20 cellular contexts compared by ENCODE assay signal in genomic region chr7:50366311-50366710, GRCh38.
DNase-seq lines count a peak whose midpoint lies in the region; ATAC-seq and TF ChIP-seq lines count a peak whose summit lies in the region.
"Had no signal": no experiment of that assay in that cellular context is flagged by ENCODE, and none has a peak within 500 bp of the region (broad histone marks: within the 10 kb centered on the region; RNA-seq: fewer than 3 reads in every experiment).

No MANE protein-coding gene starts in this region.

- CTCF ChIA-PET in activated CD4-positive, alpha-beta T cell treated with anti-CD3 and anti-CD28 coated beads for 36 hours (lab: Charles Lee) = interaction anchor here (0.7 to 13.7 kb wide), 17 partner anchors 9 to 273 kb away, joined by 3 to 214 read pairs (median 15); partner anchors contain the start of gene ZPBP
- CTCF ChIA-PET in CD8-positive, alpha-beta memory T cell (lab: Charles Lee) = interaction anchor here (0.8 to 40.0 kb wide), 14 partner anchors 7 to 224 kb away, joined by 3 to 815 read pairs (median 7); partner anchors contain the start of gene IKZF1
- CTCF ChIA-PET in activated CD4-positive, alpha-beta memory T cell treated with anti-CD3 and anti-CD28 coated beads, Interleukin-2, amount 10 ng/mL, durations not matched to agents 7 days and 5 days (lab: Charles Lee) = interaction anchor here (0.9 to 12.1 kb wide), 15 partner anchors 10 to 224 kb away, joined by 3 to 177 read pairs (median 5); no protein-coding TSS in a partner anchor

- H3K27ac ChIP-seq in CD8-positive, alpha-beta memory T cell (ENCODE audit: low read depth, low read length) = no peak overlapping the region
- H3K27ac ChIP-seq: BLaER1 treated with 17β-estradiol and CSF1 and Interleukin-3, amounts not matched to agents 10 nM and 100 nM; cardiac muscle cell; sigmoid colon; stomach had no signal

- H3K36me3 ChIP-seq in CD8-positive, alpha-beta memory T cell (ENCODE audit: insufficient read depth, low read length) = peaks cover 40% of the 10 kb centered on the region
- H3K36me3 ChIP-seq: cardiac muscle cell, sigmoid colon had no signal

- H3K4me1 Mint-ChIP-seq in activated CD4-positive, alpha-beta T cell treated with anti-CD3 and anti-CD28 coated beads for 36 hours = peaks cover 95% of the 10 kb centered on the region
- peaks cover 93 to 100% (median 98%) of the 10 kb centered on the region in 3 donors for H3K4me1 Mint-ChIP-seq in CD8-positive, alpha-beta memory T cell
- peaks cover 97% of the 10 kb centered on the region for H3K4me1 Mint-ChIP-seq in activated CD4-positive, alpha-beta memory T cell treated with anti-CD3 and anti-CD28 coated beads, Interleukin-2, amount 10 ng/mL, durations not matched to agents 7 days and 5 days
- peaks cover 48% of the 10 kb centered on the region for H3K4me1 Mint-ChIP-seq in memory B cell

- peaks cover 86% of the 10 kb centered on the region for H3K36me3 Mint-ChIP-seq in activated CD4-positive, alpha-beta T cell treated with anti-CD3 and anti-CD28 coated beads for 36 hours (ENCODE audit: low read depth)
- H3K36me3 Mint-ChIP-seq in CD8-positive, alpha-beta memory T cell = peaks cover 18 to 80% (median 42%) of the 10 kb centered on the region in 3 donors
- H3K36me3 Mint-ChIP-seq in activated CD4-positive, alpha-beta memory T cell treated with anti-CD3 and anti-CD28 coated beads, Interleukin-2, amount 10 ng/mL, durations not matched to agents 7 days and 5 days (ENCODE audit: low read depth) = peaks cover 89% of the 10 kb centered on the region
- peaks cover 39% of the 10 kb centered on the region for H3K36me3 Mint-ChIP-seq in memory B cell

- no peak for ATAC-seq in activated CD4-positive, alpha-beta T cell treated with anti-CD3 and anti-CD28 coated beads for 36 hours
- ATAC-seq in memory B cell (ENCODE audit: low read depth) (no peak), GM18511 (IDR thresholded peaks at IDR 0.05; ENCODE audit: unreplicated experiment) (no peak), GM21528 (IDR thresholded peaks at IDR 0.05; ENCODE audit: low FRiP score, unreplicated experiment) (no peak)
- ATAC-seq: HCT116, PC-3 had no signal

- H3K4me3 ChIP-seq in CD8-positive, alpha-beta memory T cell (ENCODE audit: low read length) = no peak overlapping the region
- H3K4me3 ChIP-seq: BLaER1 treated with 17β-estradiol and CSF1 and Interleukin-3, amounts not matched to agents 10 nM and 100 nM; cardiac muscle cell; sigmoid colon; stomach had no signal

- intact Hi-C loops in activated CD4-positive, alpha-beta T cell treated with anti-CD3 and anti-CD28 coated beads for 36 hours (cut with DNase I, micrococcal nuclease) = loop anchor here in 1 of 2 experiments (5.0 kb wide), 1 partner anchor 34 kb away; no protein-coding TSS in a partner anchor

- no peaks in the 10 kb centered on the region for H3K9me3 ChIP-seq in CD8-positive, alpha-beta memory T cell (ENCODE audit: low read length)

- H3K27ac Mint-ChIP-seq in activated CD4-positive, alpha-beta T cell treated with anti-CD3 and anti-CD28 coated beads for 36 hours = peak overlapping the region; percentile 88
- H3K27ac Mint-ChIP-seq in CD8-positive, alpha-beta memory T cell = peak overlapping the region in 7 of 8 donors; percentile 70 to 100 (median 93)
- peak overlapping the region; percentile 82 for H3K27ac Mint-ChIP-seq in activated CD4-positive, alpha-beta memory T cell treated with anti-CD3 and anti-CD28 coated beads, Interleukin-2, amount 10 ng/mL, durations not matched to agents 7 days and 5 days
- peak overlapping the region; percentile 91 for H3K27ac Mint-ChIP-seq in memory B cell

- in situ Hi-C loops in GM13977 (cut with MboI; ENCODE audit: low pct_unique_long_range_greater_than_20kb, low sequenced_read_pairs, unreplicated experiment) = loop anchor here (10.0 to 25.0 kb wide), 2 partner anchors 62 to 229 kb away; partner anchors contain the start of gene IKZF1

- TF ChIP-seq CTCF in GM13977 (IDR thresholded peaks at IDR 0.05; ENCODE audit: extremely low read depth, insufficient read depth, missing control alignments) = no peak

- no peak for DNase-seq in activated CD4-positive, alpha-beta T cell treated with anti-CD3 and anti-CD28 coated beads for 36 hours
- no peak for DNase-seq in activated CD4-positive, alpha-beta T cell treated with anti-CD3 and anti-CD28 coated beads, Interleukin-2, amount 50 U/mL, for 4 hours
- DNase-seq in CD8-positive, alpha-beta memory T cell = no peak
- no peak for DNase-seq in activated CD4-positive, alpha-beta memory T cell treated with anti-CD3 and anti-CD28 coated beads, Interleukin-2, amount 10 ng/mL, durations not matched to agents 7 days and 5 days
- DNase-seq in memory B cell (ENCODE audit: low spot score in 2 of 2) = no peak
- no peak for DNase-seq in GM13977 (ENCODE audit: low spot score)
- DNase-seq: amygdala, IMR-90, kidney, MM.1S, NCI-H774, PC-3, sigmoid colon, stomach, T1000 had no signal

- no peaks in the 10 kb centered on the region for H3K27me3 Mint-ChIP-seq in activated CD4-positive, alpha-beta T cell treated with anti-CD3 and anti-CD28 coated beads for 36 hours
- H3K27me3 Mint-ChIP-seq in CD8-positive, alpha-beta memory T cell = no peaks in the 10 kb centered on the region
- H3K27me3 Mint-ChIP-seq in activated CD4-positive, alpha-beta memory T cell treated with anti-CD3 and anti-CD28 coated beads, Interleukin-2, amount 10 ng/mL, durations not matched to agents 7 days and 5 days = no peaks in the 10 kb centered on the region
- no peaks in the 10 kb centered on the region for H3K27me3 Mint-ChIP-seq in memory B cell

- H3K4me1 ChIP-seq in CD8-positive, alpha-beta memory T cell (ENCODE audit: insufficient read depth, low read length) = peaks cover 98% of the 10 kb centered on the region
- H3K4me1 ChIP-seq: sigmoid colon, stomach had no signal

- no peak overlapping the region for H3K4me3 Mint-ChIP-seq in activated CD4-positive, alpha-beta T cell treated with anti-CD3 and anti-CD28 coated beads for 36 hours
- peak overlapping the region; percentile 14 to 72 (median 55) for H3K4me3 Mint-ChIP-seq in CD8-positive, alpha-beta memory T cell
- peak overlapping the region; percentile 64 for H3K4me3 Mint-ChIP-seq in activated CD4-positive, alpha-beta memory T cell treated with anti-CD3 and anti-CD28 coated beads, Interleukin-2, amount 10 ng/mL, durations not matched to agents 7 days and 5 days
- H3K4me3 Mint-ChIP-seq in memory B cell = no peak overlapping the region

- H3K9me3 Mint-ChIP-seq in activated CD4-positive, alpha-beta T cell treated with anti-CD3 and anti-CD28 coated beads for 36 hours (ENCODE audit: low read depth) = no peaks in the 10 kb centered on the region
- no peaks in the 10 kb centered on the region for H3K9me3 Mint-ChIP-seq in CD8-positive, alpha-beta memory T cell
- H3K9me3 Mint-ChIP-seq in activated CD4-positive, alpha-beta memory T cell treated with anti-CD3 and anti-CD28 coated beads, Interleukin-2, amount 10 ng/mL, durations not matched to agents 7 days and 5 days = no peaks in the 10 kb centered on the region
- peaks cover 5% of the 10 kb centered on the region for H3K9me3 Mint-ChIP-seq in memory B cell

- POLR2A ChIA-PET in activated CD4-positive, alpha-beta T cell treated with anti-CD3 and anti-CD28 coated beads for 36 hours (lab: Charles Lee) = interaction anchor here (1.0 to 3.7 kb wide), 14 partner anchors 10 to 273 kb away, joined by 3 to 86 read pairs (median 10); partner anchors contain the start of gene ZPBP
- POLR2A ChIA-PET in CD8-positive, alpha-beta memory T cell (lab: Charles Lee) = interaction anchor here (0.7 to 12.0 kb wide), 10 partner anchors 18 to 227 kb away, joined by 3 to 136 read pairs (median 5); partner anchors contain the start of gene IKZF1
- POLR2A ChIA-PET in activated CD4-positive, alpha-beta memory T cell treated with anti-CD3 and anti-CD28 coated beads, Interleukin-2, amount 10 ng/mL, durations not matched to agents 7 days and 5 days (lab: Charles Lee) = interaction anchor here (1.4 to 17.8 kb wide), 7 partner anchors 16 to 159 kb away, joined by 3 to 566 read pairs (median 158); partner anchors contain the start of gene IKZF1

- H3K27me3 ChIP-seq in CD8-positive, alpha-beta memory T cell (ENCODE audit: insufficient read depth, low read length, poor library complexity, severe bottlenecking) = no peaks in the 10 kb centered on the region
- H3K27me3 ChIP-seq: BLaER1 treated with 17β-estradiol and CSF1 and Interleukin-3, amounts not matched to agents 10 nM and 100 nM; cardiac muscle cell; stomach had no signal

Comparison
In these comparisons a context has a peak if more than half of its experiments do, and no peak if none do; other contexts are left out.
1. H3K4me3 Mint-ChIP-seq: peak in CD8-positive, alpha-beta memory T cell (7 of 7) and activated CD4-positive, alpha-beta memory T cell treated with anti-CD3 and anti-CD28 coated beads, Interleukin-2, amount 10 ng/mL, durations not matched to agents 7 days and 5 days (single experiment); none in activated CD4-positive, alpha-beta T cell treated with anti-CD3 and anti-CD28 coated beads for 36 hours (single experiment) and memory B cell (single experiment).
2. Peak in every context shown above with its lines, with median percentiles within 50 percentile points of each other: H3K27ac Mint-ChIP-seq.